10 cellular contexts compared by ENCODE assay signal in the genomic region with DNA sequence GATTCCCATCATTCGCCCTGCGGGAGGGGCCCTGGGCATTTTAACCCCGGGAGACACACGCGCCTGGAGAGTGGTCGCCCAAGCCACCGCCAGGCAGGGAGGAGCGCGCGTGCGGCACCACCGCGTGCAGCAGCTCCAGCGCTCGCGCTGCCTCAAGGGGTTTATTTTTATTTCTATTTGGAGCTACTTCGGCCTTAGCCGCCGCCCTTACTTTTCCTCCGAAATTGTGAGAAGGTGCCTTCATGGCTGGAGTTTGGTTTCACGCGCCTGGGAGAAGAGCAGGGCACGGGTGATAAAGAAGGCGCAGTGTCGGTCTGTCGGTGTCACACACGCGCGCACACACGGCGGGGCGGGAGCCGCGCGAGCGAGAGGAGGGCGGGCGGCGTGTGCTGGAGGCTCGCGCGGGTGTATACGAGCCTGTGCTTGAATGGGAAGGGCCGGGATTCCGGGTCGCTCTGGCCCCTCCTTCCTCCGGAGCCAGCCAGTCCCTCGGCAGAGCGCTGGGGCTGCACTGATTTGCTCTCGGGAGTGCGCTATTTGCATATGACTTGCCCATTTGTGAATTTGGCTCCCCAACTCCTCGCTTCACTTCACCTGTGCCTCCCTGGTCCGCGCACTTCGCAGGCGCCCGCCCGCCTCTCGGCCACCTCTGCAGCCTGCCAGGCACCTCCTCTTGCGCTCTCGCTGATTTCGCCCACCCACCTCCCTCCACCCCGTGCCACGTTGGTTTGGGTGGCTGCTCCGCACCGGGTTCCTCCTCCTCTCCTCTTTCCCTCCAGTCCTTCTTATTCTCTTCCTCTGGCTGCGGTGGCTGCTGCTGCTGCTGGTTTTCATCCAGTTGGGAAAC.
DNase-seq lines count a peak whose midpoint lies in the region; ATAC-seq, FAIRE-seq and TF ChIP-seq lines count a peak whose summit lies in the region.
"Had no signal": no experiment of that assay in that cellular context is flagged by ENCODE, and none has a peak within 500 bp of the region (broad histone marks: within the 10 kb centered on the region; RNA-seq: fewer than 3 reads in every experiment).

No MANE protein-coding gene starts in this region.

- H3K9me3 ChIP-seq in upper lobe of left lung, result no peaks in the 10 kb centered on the region

- POLR2A ChIA-PET in RWPE1 (lab: Yijun Ruan, JAX; ENCODE audit: low non-redundant PET), result no interaction called here

- H3K27me3 ChIP-seq in upper lobe of left lung, result peaks cover 0 to 2% (median 0%) of the 10 kb centered on the region in 4 donors

- no peak for TF ChIP-seq CTCF in D721Med (IDR thresholded peaks at IDR 0.05; ENCODE audit: insufficient read depth, missing control alignments)
- no peak for TF ChIP-seq CTCF in RWPE1 (conservative IDR thresholded peaks at IDR 0.05; ENCODE audit: low read depth)
- no peak for TF ChIP-seq CTCF in upper lobe of left lung (IDR thresholded peaks at IDR 0.05)

- H3K36me3 ChIP-seq in upper lobe of left lung, result no peaks in the 10 kb centered on the region

- peaks cover 6 to 21% (median 14%) of the 10 kb centered on the region in 4 donors for H3K4me1 ChIP-seq in upper lobe of left lung

- peak in 2 of 4 donors; percentile 67 to 77 for TF ChIP-seq POLR2A in upper lobe of left lung (IDR thresholded peaks at IDR 0.05)

- no peak for FAIRE-seq in D721Med (lab: Jason Lieb, UNC)
- FAIRE-seq: islet of Langerhans had no signal

- ATAC-seq in esophagus mucosa (peak; percentile 99), upper lobe of left lung (ENCODE audit: low FRiP score in 2 of 2) (peak; percentile 95)
- ATAC-seq: HCT116 had no signal

- CTCF ChIA-PET in RWPE1 (lab: Yijun Ruan, JAX), result interaction anchor here (0.6 kb wide), 1 partner anchor 238 kb away, joined by 4 read pairs; no protein-coding TSS in a partner anchor

- peak; percentile 33 for DNase-seq in D721Med (ENCODE audit: insufficient read length, low spot score)
- DNase-seq in HS-5 (ENCODE audit: low read depth), result peak; percentile 58
- DNase-seq in RWPE1 (ENCODE audit: low spot score), result peak; percentile 77
- DNase-seq in mesenteric fat pad (ENCODE audit: low spot score), result peak; percentile 89
- DNase-seq in upper lobe of left lung, result peak; percentile 91
- DNase-seq in AG08395 (ENCODE audit: low spot score), result no peak
- DNase-seq in GM19240 (ENCODE audit: insufficient read length, low spot score), result no peak

- H3K27ac ChIP-seq in RWPE1 (no peak overlapping the region), upper lobe of left lung (peak overlapping the region in 1 of 4 donors; percentile 30)

- WGBS in upper lobe of left lung, 2 donors, result 3 to 6% methylated on average over 37 to 62 of the region's 67 CpGs

- peak overlapping the region; percentile 30 to 65 (median 52) for H3K4me3 ChIP-seq in upper lobe of left lung

- TF ChIP-seq EP300 in upper lobe of left lung (IDR thresholded peaks at IDR 0.05), result no peak

Comparison
In these comparisons a context has a peak if more than half of its experiments do, and no peak if none do; other contexts are left out.
1. DNase-seq: peak in D721Med (single experiment), HS-5 (single experiment), RWPE1 (single experiment), mesenteric fat pad (single experiment) and upper lobe of left lung (2 of 2); none in AG08395 (single experiment) and GM19240 (single experiment).